Comparison of ENCODE assay signal across 8 cellular contexts in genomic region chr5:138724470-138725146, GRCh38. TPM values are rescaled to one million over a fixed set of nuclear protein-coding genes. Genes with fewer than 3 reads are reported as not detected.
DNase-seq lines count a peak whose midpoint lies in the region; ATAC-seq and TF ChIP-seq lines count a peak whose summit lies in the region.

No MANE protein-coding gene starts in this region.

- no peaks in the 10 kb centered on the region for H3K36me3 ChIP-seq in right lobe of liver

- TF ChIP-seq CTCF in cardiac fibroblast (IDR thresholded peaks at IDR 0.05; ENCODE audit: low read depth, low read length): no peak
- TF ChIP-seq CTCF in right lobe of liver (IDR thresholded peaks at IDR 0.05): no peak

- no peaks in the 10 kb centered on the region for H3K9me3 ChIP-seq in right lobe of liver

- DNase-seq in SIG-M5 treated with dmso at 0.1 percent for 504 hours (lab: John Stamatoyannopoulos, UW; ENCODE audit: unreplicated experiment) (peak; percentile 44), SIG-M5 (lab: John Stamatoyannopoulos, UW) (no peak), cardiac fibroblast (ENCODE audit: low read depth in 2 of 2) (peak; percentile 49 to 76), right lobe of liver (no peak), NAMALWA (ENCODE audit: low spot score) (no peak)

- no peak overlapping the region for H3K4me3 ChIP-seq in cardiac fibroblast (replicated peaks in 1 of 2; ENCODE audit: low read depth in 2 of 2, low read length in 2 of 2)
- H3K4me3 ChIP-seq in right lobe of liver: no peak overlapping the region

- peaks cover 0 to 12% (median 4%) of the 10 kb centered on the region in 4 donors for H3K4me1 ChIP-seq in right lobe of liver

- no peak overlapping the region for H3K27ac ChIP-seq in right lobe of liver

- no peak for TF ChIP-seq POLR2A in right lobe of liver (IDR thresholded peaks at IDR 0.05)

- intact Hi-C loops in right lobe of liver (cut with DNase I): no loop called here

- 81% methylated on average over 4 of the region's 5 CpGs for WGBS in right lobe of liver (ENCODE audit: insufficient coverage, low coverage, low lambda C conversion rate, missing lambda C conversion rate)

- peak in 3 of 4 donors; percentile 14 to 35 (median 25) for ATAC-seq in right lobe of liver
- ATAC-seq in GM19023 (IDR thresholded peaks at IDR 0.05; ENCODE audit: unreplicated experiment): no peak
- ATAC-seq in GM18868 (IDR thresholded peaks at IDR 0.05; ENCODE audit: unreplicated experiment): no peak
- no peak for ATAC-seq in HG02973 (IDR thresholded peaks at IDR 0.05; ENCODE audit: unreplicated experiment)

- no peaks in the 10 kb centered on the region for H3K27me3 ChIP-seq in right lobe of liver

RNA-seq across cellular contexts. Expression of gene CTNNA1, which starts 28.6 kb away (rescaled TPM):
- 100 to 1,000 TPM; 101 to 192 (median 123) TPM for total RNA-seq in right lobe of liver

Comparison
In these comparisons a context has a peak if more than half of its experiments do, and no peak if none do; other contexts are left out.
1. DNase-seq: peak in SIG-M5 treated with dmso at 0.1 percent for 504 hours (single experiment) and cardiac fibroblast (2 of 2); none in SIG-M5 (single experiment), right lobe of liver (0 of 3) and NAMALWA (single experiment).
2. ATAC-seq: peak in right lobe of liver (3 of 4); none in GM19023 (single experiment), GM18868 (single experiment) and HG02973 (single experiment).